ENCODE assay signal across 13 cellular contexts in the genomic region with DNA sequence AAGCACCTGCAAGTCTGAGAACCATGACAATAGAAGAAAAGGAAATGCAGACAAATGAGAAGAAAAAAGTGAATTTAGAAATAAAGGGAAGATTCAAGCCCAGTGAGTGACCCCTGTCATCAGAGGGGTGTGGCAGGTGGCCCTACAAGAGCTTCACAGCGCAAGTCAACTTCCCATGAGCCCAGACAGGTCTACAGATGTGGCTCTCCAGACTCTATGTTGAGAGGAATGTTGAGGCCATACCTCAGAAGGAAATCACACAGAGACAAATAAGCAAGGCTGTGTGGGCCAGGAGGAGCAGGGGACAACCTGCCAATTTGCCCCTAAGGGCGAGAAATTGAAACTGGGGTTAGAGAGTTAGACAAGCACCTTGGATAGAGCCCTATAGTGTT.
DNase-seq lines count a peak whose midpoint lies in the region; ATAC-seq and TF ChIP-seq lines count a peak whose summit lies in the region.
"Had no signal": no experiment of that assay in that cellular context is flagged by ENCODE, and none has a peak within 500 bp of the region (broad histone marks: within the 10 kb centered on the region; RNA-seq: fewer than 3 reads in every experiment).

No MANE protein-coding gene starts in this region.

- no peaks in the 10 kb centered on the region for H3K79me2 ChIP-seq in OCI-LY3 (ENCODE audit: low read length)

- peak overlapping the region; percentile 57 for H3K4me3 ChIP-seq in OCI-LY3 (ENCODE audit: low read length)

- no peak overlapping the region for H3K9ac ChIP-seq in OCI-LY3 (ENCODE audit: low read length)

- peak overlapping the region; percentile 68 for H3K4me2 ChIP-seq in OCI-LY3 (ENCODE audit: low read length)

- DNase-seq in foreskin keratinocyte (no peak), NCI-H446 (lab: John Stamatoyannopoulos, UW) (no peak)
- DNase-seq: activated CD4-positive, alpha-beta T cell treated with anti-CD3 and anti-CD28 coated beads for 4 hours; activated gamma-delta T cell; BE2C; DND-41; left ventricle myocardium superior; NCI-H1694 treated with DMSO at 0.1 percent for 48 hours had no signal

- TF ChIP-seq CTCF in OCI-LY3 (IDR thresholded peaks at IDR 0.05; ENCODE audit: low read depth, low read length) (no peak), foreskin keratinocyte (conservative IDR thresholded peaks at IDR 0.05) (no peak)

- H4K20me1 ChIP-seq in OCI-LY3 (ENCODE audit: insufficient read depth, low read length): no peaks in the 10 kb centered on the region

- H3K4me1 ChIP-seq in OCI-LY3 (ENCODE audit: low read length) (peaks cover 51% of the 10 kb centered on the region), foreskin keratinocyte (peaks cover 5% of the 10 kb centered on the region)
- H3K4me1 ChIP-seq: BE2C had no signal

- H2AFZ ChIP-seq in OCI-LY3 (ENCODE audit: low read depth, low read length): no peak overlapping the region

- no peak overlapping the region for H3K27ac ChIP-seq in OCI-LY3 (ENCODE audit: low read length)
- peak overlapping the region; percentile 61 for H3K27ac ChIP-seq in foreskin keratinocyte

- H3K36me3 ChIP-seq in OCI-LY3 (replicated peaks; ENCODE audit: low read depth, low read length): no peaks in the 10 kb centered on the region
- H3K36me3 ChIP-seq: BE2C had no signal

- no peaks in the 10 kb centered on the region for H3K9me3 ChIP-seq in OCI-LY3 (ENCODE audit: insufficient read depth, low read length)
- H3K9me3 ChIP-seq: BE2C had no signal

- H3K27me3 ChIP-seq in OCI-LY3 (ENCODE audit: low read depth, low read length): no peaks in the 10 kb centered on the region
- H3K27me3 ChIP-seq in foreskin keratinocyte: no peaks in the 10 kb centered on the region
- H3K27me3 ChIP-seq: BE2C had no signal

- ATAC-seq in GM18870 (IDR thresholded peaks at IDR 0.05; ENCODE audit: unreplicated experiment) (peak; percentile 14), GM21723 (IDR thresholded peaks at IDR 0.05; ENCODE audit: unreplicated experiment) (peak; percentile 19), foreskin keratinocyte (no peak), GM18873 (IDR thresholded peaks at IDR 0.05; ENCODE audit: low FRiP score, unreplicated experiment) (no peak), HG03025 (IDR thresholded peaks at IDR 0.05; ENCODE audit: low FRiP score, unreplicated experiment) (no peak)

Comparison
In these comparisons a context has a peak if more than half of its experiments do, and no peak if none do; other contexts are left out.
1. ATAC-seq: peak in GM18870 (single experiment) and GM21723 (single experiment); none in foreskin keratinocyte (single experiment), GM18873 (single experiment) and HG03025 (single experiment).